26 cellular contexts compared by ENCODE assay signal in the genomic region with DNA sequence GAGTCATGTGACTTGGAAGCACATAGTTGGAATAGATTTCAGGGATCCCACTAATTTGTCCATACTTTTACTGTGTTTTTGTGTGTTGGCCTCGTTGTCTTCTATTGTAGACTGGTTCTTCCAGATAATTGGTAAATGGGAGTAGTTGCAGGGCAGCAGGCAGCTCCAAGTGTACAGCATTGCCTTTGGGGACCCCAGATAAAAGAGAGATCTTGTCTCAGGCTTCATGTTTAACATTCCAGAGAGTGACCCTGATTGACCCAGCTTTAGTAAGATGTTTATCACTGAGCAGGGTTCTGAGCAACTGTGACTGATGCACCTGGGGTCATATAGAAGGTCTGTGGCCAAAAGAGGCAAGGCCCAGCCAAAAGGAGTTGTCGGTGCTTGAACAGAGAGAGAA. TPM values are rescaled to one million over a fixed set of nuclear protein-coding genes. Genes with fewer than 3 reads are reported as not detected.
DNase-seq lines count a peak whose midpoint lies in the region; ATAC-seq and TF ChIP-seq lines count a peak whose summit lies in the region.
"Had no signal": no experiment of that assay in that cellular context is flagged by ENCODE, and none has a peak within 500 bp of the region (broad histone marks: within the 10 kb centered on the region; RNA-seq: fewer than 3 reads in every experiment).

No MANE protein-coding gene starts in this region.

- H3K9me3 Mint-ChIP-seq in activated CD8-positive, alpha-beta T cell treated with anti-CD3 and anti-CD28 coated beads for 36 hours: peaks cover 7% of the 10 kb centered on the region
- H3K9me3 Mint-ChIP-seq in activated CD8-positive, alpha-beta T cell treated with anti-CD3 and anti-CD28 coated beads, Interleukin-2, amount 10 ng/mL, durations not matched to agents 7 days and 5 days (ENCODE audit: insufficient read depth): peaks cover 15% of the 10 kb centered on the region
- peaks cover 0 to 3% (median 0%) of the 10 kb centered on the region in 5 donors for H3K9me3 Mint-ChIP-seq in CD8-positive, alpha-beta memory T cell
- H3K9me3 Mint-ChIP-seq in nephron progenitor cell: peaks cover 21% of the 10 kb centered on the region
- no peaks in the 10 kb centered on the region for H3K9me3 Mint-ChIP-seq in osteocyte (ENCODE audit: unreplicated experiment)

- H3K36me3 Mint-ChIP-seq in activated CD8-positive, alpha-beta T cell treated with anti-CD3 and anti-CD28 coated beads for 36 hours (ENCODE audit: low read depth): peaks cover 59% of the 10 kb centered on the region
- H3K36me3 Mint-ChIP-seq in activated CD8-positive, alpha-beta T cell treated with anti-CD3 and anti-CD28 coated beads, Interleukin-2, amount 10 ng/mL, durations not matched to agents 7 days and 5 days (ENCODE audit: low read depth): peaks cover 67% of the 10 kb centered on the region
- H3K36me3 Mint-ChIP-seq in CD8-positive, alpha-beta memory T cell: peaks cover 22 to 60% (median 36%) of the 10 kb centered on the region in 3 donors
- H3K36me3 Mint-ChIP-seq in T-helper 17 cell (ENCODE audit: low read depth) (peaks cover 18% of the 10 kb centered on the region), nephron progenitor cell (ENCODE audit: low read depth) (peaks cover 10% of the 10 kb centered on the region), osteocyte (ENCODE audit: unreplicated experiment) (no peaks in the 10 kb centered on the region)

- no peak for DNase-seq in activated CD8-positive, alpha-beta T cell treated with anti-CD3 and anti-CD28 coated beads for 36 hours
- DNase-seq in activated CD8-positive, alpha-beta T cell treated with anti-CD3 and anti-CD28 coated beads, Interleukin-2, amount 10 ng/mL, durations not matched to agents 7 days and 5 days: no peak
- DNase-seq in CD8-positive, alpha-beta memory T cell: no peak
- DNase-seq in T-helper 17 cell: no peak
- no peak for DNase-seq in nephron progenitor cell
- no peak for DNase-seq in osteocyte (ENCODE audit: extremely low spot score, unreplicated experiment)
- no peak for DNase-seq in DMS53 treated with DMSO at 0.1 percent for 48 hours (lab: John Stamatoyannopoulos, UW; ENCODE audit: unreplicated experiment)
- DNase-seq: Caco-2; CD4-positive, CD25-positive, alpha-beta regulatory T cell; GM23248; MM.1S; NCI-H1048; NCI-H1436; NCI-H187 treated with DMSO at 0.1 percent for 48 hours; NCI-H2107; NCI-H446 treated with DMSO at 0.1 percent for 48 hours; NCI-H526 treated with DMSO at 0.1 percent for 48 hours had no signal

- H3K9me3 ChIP-seq in CD8-positive, alpha-beta memory T cell (ENCODE audit: low read length): no peaks in the 10 kb centered on the region
- no peaks in the 10 kb centered on the region for H3K9me3 ChIP-seq in T-helper 17 cell (ENCODE audit: control insufficient read depth, low read length, poor library complexity, severe bottlenecking)
- H3K9me3 ChIP-seq: Caco-2, HAP-1 had no signal

- CTCF ChIA-PET in activated CD8-positive, alpha-beta T cell treated with anti-CD3 and anti-CD28 coated beads for 36 hours (lab: Charles Lee): interaction anchor here (1.0 to 2.8 kb wide), 9 partner anchors 8 to 387 kb away, joined by 3 to 20 read pairs (median 5); no protein-coding TSS in a partner anchor
- CTCF ChIA-PET in activated CD8-positive, alpha-beta T cell treated with anti-CD3 and anti-CD28 coated beads, Interleukin-2, amount 10 ng/mL, durations not matched to agents 7 days and 5 days (lab: Charles Lee): interaction anchor here (0.8 to 2.1 kb wide), 9 partner anchors 16 to 175 kb away, joined by 3 to 18 read pairs (median 5); a partner anchor contains a TSS
- CTCF ChIA-PET in CD8-positive, alpha-beta memory T cell (lab: Charles Lee): interaction anchor here (1.1 to 2.5 kb wide), 5 partner anchors 15 to 94 kb away, joined by 4 to 10 read pairs (median 6); no protein-coding TSS in a partner anchor

- H3K4me3 Mint-ChIP-seq in activated CD8-positive, alpha-beta T cell treated with anti-CD3 and anti-CD28 coated beads for 36 hours: no peak overlapping the region
- H3K4me3 Mint-ChIP-seq in activated CD8-positive, alpha-beta T cell treated with anti-CD3 and anti-CD28 coated beads, Interleukin-2, amount 10 ng/mL, durations not matched to agents 7 days and 5 days: no peak overlapping the region
- no peak overlapping the region for H3K4me3 Mint-ChIP-seq in CD8-positive, alpha-beta memory T cell
- H3K4me3 Mint-ChIP-seq in T-helper 17 cell: peak overlapping the region; percentile 0
- no peak overlapping the region for H3K4me3 Mint-ChIP-seq in nephron progenitor cell
- H3K4me3 Mint-ChIP-seq in osteocyte (ENCODE audit: unreplicated experiment): no peak overlapping the region
- H3K4me3 Mint-ChIP-seq: CD4-positive, CD25-positive, alpha-beta regulatory T cell had no signal

- POLR2A ChIA-PET in activated CD8-positive, alpha-beta T cell treated with anti-CD3 and anti-CD28 coated beads for 36 hours (lab: Charles Lee): interaction anchor here (0.9 to 1.6 kb wide), 7 partner anchors 10 to 87 kb away, joined by 3 to 6 read pairs (median 3); no protein-coding TSS in a partner anchor
- POLR2A ChIA-PET in activated CD8-positive, alpha-beta T cell treated with anti-CD3 and anti-CD28 coated beads, Interleukin-2, amount 10 ng/mL, durations not matched to agents 7 days and 5 days (lab: Charles Lee): interaction anchor here (0.9 to 1.4 kb wide), 3 partner anchors 15 to 51 kb away, joined by 3 to 5 read pairs (median 4); no protein-coding TSS in a partner anchor
- POLR2A ChIA-PET in CD8-positive, alpha-beta memory T cell (lab: Charles Lee): interaction anchor here (2.2 kb wide), 1 partner anchor 15 kb away, joined by 6 read pairs; no protein-coding TSS in a partner anchor

- H3K27me3 ChIP-seq in CD8-positive, alpha-beta memory T cell (ENCODE audit: insufficient read depth, low read length, poor library complexity, severe bottlenecking): no peaks in the 10 kb centered on the region

- peaks cover 27% of the 10 kb centered on the region for H3K4me1 Mint-ChIP-seq in activated CD8-positive, alpha-beta T cell treated with anti-CD3 and anti-CD28 coated beads for 36 hours (ENCODE audit: low read depth)
- H3K4me1 Mint-ChIP-seq in activated CD8-positive, alpha-beta T cell treated with anti-CD3 and anti-CD28 coated beads, Interleukin-2, amount 10 ng/mL, durations not matched to agents 7 days and 5 days (ENCODE audit: low read depth): peaks cover 22% of the 10 kb centered on the region
- H3K4me1 Mint-ChIP-seq in CD8-positive, alpha-beta memory T cell: peaks cover 12 to 37% (median 37%) of the 10 kb centered on the region in 3 donors
- peaks cover 7% of the 10 kb centered on the region for H3K4me1 Mint-ChIP-seq in T-helper 17 cell
- H3K4me1 Mint-ChIP-seq in nephron progenitor cell: peaks cover 51% of the 10 kb centered on the region
- peaks cover 21% of the 10 kb centered on the region for H3K4me1 Mint-ChIP-seq in osteocyte (ENCODE audit: unreplicated experiment)

- no peak overlapping the region for H3K4me3 ChIP-seq in CD8-positive, alpha-beta memory T cell (ENCODE audit: low read length)
- H3K4me3 ChIP-seq: GM23248, HAP-1, K562 had no signal

- no peak overlapping the region for H3K27ac ChIP-seq in CD8-positive, alpha-beta memory T cell (ENCODE audit: low read depth, low read length)
- H3K27ac ChIP-seq: GM23248, HL-60 had no signal

- TF ChIP-seq CTCF in activated CD8-positive, alpha-beta T cell treated with anti-CD3 and anti-CD28 coated beads for 36 hours (IDR thresholded peaks at IDR 0.05): no peak
- TF ChIP-seq CTCF in nephron progenitor cell (IDR thresholded peaks at IDR 0.05) (no peak), osteocyte (IDR thresholded peaks at IDR 0.05) (no peak)

- H3K27ac Mint-ChIP-seq in activated CD8-positive, alpha-beta T cell treated with anti-CD3 and anti-CD28 coated beads for 36 hours: peak overlapping the region; percentile 7
- no peak overlapping the region for H3K27ac Mint-ChIP-seq in activated CD8-positive, alpha-beta T cell treated with anti-CD3 and anti-CD28 coated beads, Interleukin-2, amount 10 ng/mL, durations not matched to agents 7 days and 5 days
- H3K27ac Mint-ChIP-seq in CD8-positive, alpha-beta memory T cell: peak overlapping the region in 5 of 8 donors; percentile 6 to 87 (median 46)
- no peak overlapping the region for H3K27ac Mint-ChIP-seq in T-helper 17 cell
- peak overlapping the region; percentile 74 for H3K27ac Mint-ChIP-seq in nephron progenitor cell
- no peak overlapping the region for H3K27ac Mint-ChIP-seq in osteocyte (ENCODE audit: unreplicated experiment)

- no peak for ATAC-seq in activated CD8-positive, alpha-beta T cell treated with anti-CD3 and anti-CD28 coated beads for 36 hours
- ATAC-seq in activated CD8-positive, alpha-beta T cell treated with anti-CD3 and anti-CD28 coated beads, Interleukin-2, amount 10 ng/mL, durations not matched to agents 7 days and 5 days: no peak
- no peak for ATAC-seq in T-helper 17 cell
- ATAC-seq: HepG2, K562 had no signal

- intact Hi-C loops in activated CD8-positive, alpha-beta T cell treated with anti-CD3 and anti-CD28 coated beads for 36 hours (cut with micrococcal nuclease): no loop called here

- H3K36me3 ChIP-seq in CD8-positive, alpha-beta memory T cell (ENCODE audit: insufficient read depth, low read length): peaks cover 55% of the 10 kb centered on the region
- H3K36me3 ChIP-seq: HAP-1 had no signal

- H3K4me1 ChIP-seq in CD8-positive, alpha-beta memory T cell (ENCODE audit: insufficient read depth, low read length): no peaks in the 10 kb centered on the region
- H3K4me1 ChIP-seq: Caco-2, HAP-1 had no signal

- no peaks in the 10 kb centered on the region for H3K27me3 Mint-ChIP-seq in activated CD8-positive, alpha-beta T cell treated with anti-CD3 and anti-CD28 coated beads for 36 hours
- H3K27me3 Mint-ChIP-seq in activated CD8-positive, alpha-beta T cell treated with anti-CD3 and anti-CD28 coated beads, Interleukin-2, amount 10 ng/mL, durations not matched to agents 7 days and 5 days (ENCODE audit: low read depth): no peaks in the 10 kb centered on the region
- no peaks in the 10 kb centered on the region for H3K27me3 Mint-ChIP-seq in CD8-positive, alpha-beta memory T cell
- H3K27me3 Mint-ChIP-seq in T-helper 17 cell: no peaks in the 10 kb centered on the region
- H3K27me3 Mint-ChIP-seq in nephron progenitor cell (ENCODE audit: low read depth, poor library complexity): peaks cover 1% of the 10 kb centered on the region
- peaks cover 50% of the 10 kb centered on the region for H3K27me3 Mint-ChIP-seq in osteocyte (ENCODE audit: unreplicated experiment)
- H3K27me3 Mint-ChIP-seq: CD4-positive, CD25-positive, alpha-beta regulatory T cell had no signal

RNA-seq across cellular contexts. Expression of a gene that starts 13.7 kb away (rescaled TPM):
- total RNA-seq in activated CD8-positive, alpha-beta T cell treated with anti-CD3 and anti-CD28 coated beads for 36 hours: not detected
- total RNA-seq in activated CD8-positive, alpha-beta T cell treated with anti-CD3 and anti-CD28 coated beads, Interleukin-2, amount 10 ng/mL, durations not matched to agents 7 days and 5 days: not detected
- not detected for total RNA-seq in CD8-positive, alpha-beta memory T cell
- 0.99 TPM for polyA plus RNA-seq in CD8-positive, alpha-beta memory T cell
- total RNA-seq in T-helper 17 cell: not detected
- not detected in 2 replicates for total RNA-seq in osteocyte
- total RNA-seq: A673; Caco-2; CD4-positive, CD25-positive, alpha-beta regulatory T cell; GM23248; HepG2; HT-29; LHCN-M2; Right ventricle myocardium inferior had no signal
- polyA plus RNA-seq: BJ, GM23248, HepG2 had no signal

RNA-seq across cellular contexts. Expression of a gene that starts 51.1 kb away (rescaled TPM):
- total RNA-seq in activated CD8-positive, alpha-beta T cell treated with anti-CD3 and anti-CD28 coated beads for 36 hours: 100 to 1,000 TPM; 243 to 259 TPM
- total RNA-seq in activated CD8-positive, alpha-beta T cell treated with anti-CD3 and anti-CD28 coated beads, Interleukin-2, amount 10 ng/mL, durations not matched to agents 7 days and 5 days: 100 to 1,000 TPM; 386 TPM
- total RNA-seq in CD8-positive, alpha-beta memory T cell: 100 to 1,000 TPM; 219 to 224 TPM
- polyA plus RNA-seq in CD8-positive, alpha-beta memory T cell: 288 TPM
- total RNA-seq in T-helper 17 cell (100 to 1,000 TPM; 304 to 333 TPM), osteocyte (not detected in 2 replicates)
- total RNA-seq: A673, Caco-2, GM23248, HepG2, HT-29, LHCN-M2 had no signal
- polyA plus RNA-seq: BJ, GM23248, HepG2 had no signal

Comparison
In these comparisons a context has a peak if more than half of its experiments do, and no peak if none do; other contexts are left out.
1. H3K27ac Mint-ChIP-seq: peak in activated CD8-positive, alpha-beta T cell treated with anti-CD3 and anti-CD28 coated beads for 36 hours (single experiment), CD8-positive, alpha-beta memory T cell (5 of 8) and nephron progenitor cell (single experiment); none in activated CD8-positive, alpha-beta T cell treated with anti-CD3 and anti-CD28 coated beads, Interleukin-2, amount 10 ng/mL, durations not matched to agents 7 days and 5 days (single experiment), T-helper 17 cell (single experiment) and osteocyte (single experiment).
2. RNA of a gene that starts 51.1 kb away (total RNA-seq): 386 TPM in activated CD8-positive, alpha-beta T cell treated with anti-CD3 and anti-CD28 coated beads, Interleukin-2, amount 10 ng/mL, durations not matched to agents 7 days and 5 days, 304 to 333 TPM in T-helper 17 cell, 243 to 259 TPM in activated CD8-positive, alpha-beta T cell treated with anti-CD3 and anti-CD28 coated beads for 36 hours and 219 to 224 TPM in CD8-positive, alpha-beta memory T cell; not detected in osteocyte; every median in the first group is over 100 times any median in the second.